In genomic region chr14:77014004-77014604, GRCh38 we compare ENCODE assay signal across 11 cellular contexts. TPM values are rescaled to one million over a fixed set of nuclear protein-coding genes. Genes with fewer than 3 reads are reported as not detected.
A peak's percentile ranks its signal among the peaks of the same experiment; 100 is the strongest.
DNase-seq lines count a peak whose midpoint lies in the region; ATAC-seq and TF ChIP-seq lines count a peak whose summit lies in the region.
"Had no signal": no experiment of that assay in that cellular context is flagged by ENCODE, and none has a peak within 500 bp of the region (broad histone marks: within the 10 kb centered on the region; RNA-seq: fewer than 3 reads in every experiment).

No MANE protein-coding gene starts in this region.

- POLR2A ChIA-PET in activated CD8-positive, alpha-beta T cell treated with anti-CD3 and anti-CD28 coated beads, Interleukin-2, amount 10 ng/mL, durations not matched to agents 7 days and 5 days (lab: Charles Lee): no interaction called here

- H3K4me3 ChIP-seq in fibroblast of the aortic adventitia (ENCODE audit: low read depth, low read length) (no peak overlapping the region), tibial nerve (no peak overlapping the region), brain microvascular endothelial cell (ENCODE audit: low read depth, low read length) (no peak overlapping the region)

- H3K27me3 Mint-ChIP-seq in activated CD8-positive, alpha-beta T cell treated with anti-CD3 and anti-CD28 coated beads, Interleukin-2, amount 10 ng/mL, durations not matched to agents 7 days and 5 days (ENCODE audit: low read depth): peaks cover 2% of the 10 kb centered on the region

- DNase-seq in RPMI7951 (ENCODE audit: low read depth) (peak; percentile 34), fibroblast of the aortic adventitia (ENCODE audit: low read depth) (peak; percentile 62), midbrain (lab: John Stamatoyannopoulos, UW) (peak; percentile 71), tibial nerve (ENCODE audit: low spot score in 2 of 2) (peak in 1 of 2 donors; percentile 38), NCI-H2196 (lab: John Stamatoyannopoulos, UW; ENCODE audit: unreplicated experiment) (no peak), brain microvascular endothelial cell (no peak), cerebellar nuclear complex (lab: John Stamatoyannopoulos, UW) (no peak)
- no peak for DNase-seq in activated CD8-positive, alpha-beta T cell treated with anti-CD3 and anti-CD28 coated beads, Interleukin-2, amount 10 ng/mL, durations not matched to agents 7 days and 5 days
- DNase-seq: activated CD4-positive, alpha-beta T cell treated with anti-CD3 and anti-CD28 coated beads for 1 hour; Kasumi-1; OCI-M1 had no signal

- no peaks in the 10 kb centered on the region for H3K27me3 ChIP-seq in tibial nerve
- H3K27me3 ChIP-seq in brain microvascular endothelial cell (replicated peaks): no peaks in the 10 kb centered on the region

- H3K27ac ChIP-seq in tibial nerve (peak overlapping the region in 3 of 4 donors; percentile 9 to 71 (median 66)), brain microvascular endothelial cell (no peak overlapping the region)

- H3K4me1 Mint-ChIP-seq in activated CD8-positive, alpha-beta T cell treated with anti-CD3 and anti-CD28 coated beads, Interleukin-2, amount 10 ng/mL, durations not matched to agents 7 days and 5 days (ENCODE audit: low read depth): no peaks in the 10 kb centered on the region

- CTCF ChIA-PET in activated CD8-positive, alpha-beta T cell treated with anti-CD3 and anti-CD28 coated beads, Interleukin-2, amount 10 ng/mL, durations not matched to agents 7 days and 5 days (lab: Charles Lee): no interaction called here

- H3K4me3 Mint-ChIP-seq in activated CD8-positive, alpha-beta T cell treated with anti-CD3 and anti-CD28 coated beads, Interleukin-2, amount 10 ng/mL, durations not matched to agents 7 days and 5 days: no peak overlapping the region

- peak in 1 of 2 donors; percentile 70 for TF ChIP-seq EP300 in tibial nerve (IDR thresholded peaks at IDR 0.05)

- 32 to 33% methylated on average over 6 to 9 of the region's 9 CpGs for WGBS in tibial nerve, 2 donors

- H3K36me3 ChIP-seq in tibial nerve: no peaks in the 10 kb centered on the region
- no peaks in the 10 kb centered on the region for H3K36me3 ChIP-seq in brain microvascular endothelial cell (replicated peaks)

- no peak for TF ChIP-seq POLR2A in tibial nerve (IDR thresholded peaks at IDR 0.05)

- in situ Hi-C loops in brain microvascular endothelial cell (cut with HindIII; ENCODE audit: low pct_ligation_motif_present, low sequenced_read_pairs): no loop called here

- no peak overlapping the region for H3K27ac Mint-ChIP-seq in activated CD8-positive, alpha-beta T cell treated with anti-CD3 and anti-CD28 coated beads, Interleukin-2, amount 10 ng/mL, durations not matched to agents 7 days and 5 days

- no peaks in the 10 kb centered on the region for H3K36me3 Mint-ChIP-seq in activated CD8-positive, alpha-beta T cell treated with anti-CD3 and anti-CD28 coated beads, Interleukin-2, amount 10 ng/mL, durations not matched to agents 7 days and 5 days (ENCODE audit: low read depth)

- TF ChIP-seq CTCF in fibroblast of the aortic adventitia (IDR thresholded peaks at IDR 0.05; ENCODE audit: insufficient read depth, low read length) (no peak), tibial nerve (IDR thresholded peaks at IDR 0.05) (no peak), brain microvascular endothelial cell (IDR thresholded peaks at IDR 0.05; ENCODE audit: low read depth, low read length, missing control alignments) (no peak)

- no peak for ATAC-seq in activated CD8-positive, alpha-beta T cell treated with anti-CD3 and anti-CD28 coated beads, Interleukin-2, amount 10 ng/mL, durations not matched to agents 7 days and 5 days

- no peaks in the 10 kb centered on the region for H3K9me3 Mint-ChIP-seq in activated CD8-positive, alpha-beta T cell treated with anti-CD3 and anti-CD28 coated beads, Interleukin-2, amount 10 ng/mL, durations not matched to agents 7 days and 5 days (ENCODE audit: insufficient read depth)

- peaks cover 0 to 40% (median 8%) of the 10 kb centered on the region in 4 donors for H3K4me1 ChIP-seq in tibial nerve

- H3K9me3 ChIP-seq in tibial nerve: no peaks in the 10 kb centered on the region

RNA-seq across cellular contexts. Expression of gene IRF2BPL, which starts 14.4 kb away (rescaled TPM):
- total RNA-seq in RPMI7951 (2014; rRNA removed; shearing (Covaris generic)): 16.6 and 23.2 TPM in 2 replicates
- 21.6 and 25.8 TPM in 2 replicates for total RNA-seq in fibroblast of the aortic adventitia (ENCODE audit: low replicate concordance)
- 10 to 100 TPM; 52.4 to 69.2 (median 60.7) TPM for total RNA-seq in tibial nerve
- 10 to 100 TPM; 34.5 to 35.6 TPM for total RNA-seq in activated CD8-positive, alpha-beta T cell treated with anti-CD3 and anti-CD28 coated beads, Interleukin-2, amount 10 ng/mL, durations not matched to agents 7 days and 5 days

Comparison
In these comparisons a context has a peak if more than half of its experiments do, and no peak if none do; other contexts are left out.
1. DNase-seq: peak in RPMI7951 (single experiment), fibroblast of the aortic adventitia (single experiment) and midbrain (single experiment); none in NCI-H2196 (single experiment), brain microvascular endothelial cell (single experiment), cerebellar nuclear complex (0 of 2) and activated CD8-positive, alpha-beta T cell treated with anti-CD3 and anti-CD28 coated beads, Interleukin-2, amount 10 ng/mL, durations not matched to agents 7 days and 5 days (single experiment).